ENCODE assay signal across 13 cellular contexts in genomic region chr2:179235463-179236108, GRCh38. TPM values are rescaled to one million over a fixed set of nuclear protein-coding genes. Genes with fewer than 3 reads are reported as not detected.
DNase-seq lines count a peak whose midpoint lies in the region; ATAC-seq, FAIRE-seq and TF ChIP-seq lines count a peak whose summit lies in the region.
"Had no signal": no experiment of that assay in that cellular context is flagged by ENCODE, and none has a peak within 500 bp of the region (broad histone marks: within the 10 kb centered on the region; RNA-seq: fewer than 3 reads in every experiment).

No MANE protein-coding gene starts in this region.

- no peak overlapping the region for H3K4me3 ChIP-seq in AG10803 (ENCODE audit: low read length)
- H3K4me3 ChIP-seq in HEK293 (ENCODE audit: low read depth, low read length) = no peak overlapping the region
- H3K4me3 ChIP-seq in lower lobe of right lung = no peak overlapping the region
- no peak overlapping the region for H3K4me3 ChIP-seq in kidney (ENCODE audit: low read length in 2 of 2)
- H3K4me3 ChIP-seq in Peyer's patch = no peak overlapping the region

- TF ChIP-seq CTCF in AG10803 (conservative IDR thresholded peaks at IDR 0.05; ENCODE audit: low read length) (no peak), HEK293 (tag by site-specific recombination; IDR thresholded peaks at IDR 0.05) (no peak), lower lobe of right lung (IDR thresholded peaks at IDR 0.05) (no peak), kidney (IDR thresholded peaks at IDR 0.05; ENCODE audit: borderline replicate concordance, extremely low read depth, insufficient read depth) (no peak), Peyer's patch (IDR thresholded peaks at IDR 0.05) (no peak)

- POLR2A ChIA-PET in HEK293 (lab: Yijun Ruan, JAX) = no interaction called here

- ATAC-seq in lower lobe of right lung (peak; percentile 88 to 89), HG03196 (IDR thresholded peaks at IDR 0.05; ENCODE audit: unreplicated experiment) (no peak)
- ATAC-seq: CD8-positive, alpha-beta T cell; T-cell had no signal

- H3K4me1 ChIP-seq in HEK293 (ENCODE audit: control insufficient read depth, insufficient read depth, low read length) (peaks cover 25% of the 10 kb centered on the region), lower lobe of right lung (peaks cover 69% of the 10 kb centered on the region), kidney (ENCODE audit: control insufficient read depth in 1 of 2, insufficient read depth in 1 of 2, low read depth in 1 of 2, low read length in 2 of 2) (peaks cover 0 to 11% of the 10 kb centered on the region in 2 donors), Peyer's patch (peaks cover 0 to 29% (median 6%) of the 10 kb centered on the region in 4 donors)

- DNase-seq in AG10803 (ENCODE audit: low read depth) (peak; percentile 79), astrocyte of the hippocampus (ENCODE audit: low read depth, low spot score) (peak; percentile 36), lower lobe of right lung (no peak), kidney (no peak), NCI-H1694 (lab: John Stamatoyannopoulos, UW) (no peak), Peyer's patch (no peak)
- DNase-seq: activated naive CD4-positive, alpha-beta T cell treated with anti-CD3 and anti-CD28 coated beads, Interleukin-2, amount 10 ng/mL, durations not matched to agents 7 days and 5 days; CD8-positive, alpha-beta T cell; effector CD4-positive, alpha-beta T cell; NCI-H82; T-cell had no signal

- no peak for FAIRE-seq in kidney (lab: Jason Lieb, UNC)

- H3K27ac ChIP-seq in HEK293 (ENCODE audit: extremely low read depth, low read depth, low read length) (no peak overlapping the region), lower lobe of right lung (peak overlapping the region; percentile 61), kidney (ENCODE audit: low read depth in 2 of 2, low read length in 2 of 2) (no peak overlapping the region), Peyer's patch (no peak overlapping the region)

- H3K27me3 ChIP-seq in lower lobe of right lung (ENCODE audit: low read depth) (no peaks in the 10 kb centered on the region), Peyer's patch (no peaks in the 10 kb centered on the region)

- CTCF ChIA-PET in HEK293 (lab: Yijun Ruan, JAX) = interaction anchor here (1.0 to 1.4 kb wide), 2 partner anchors 22 to 175 kb away, joined by 3 to 4 read pairs; no protein-coding TSS in a partner anchor

- no peak for TF ChIP-seq POLR2A in Peyer's patch (IDR thresholded peaks at IDR 0.05)

- H3K9me3 ChIP-seq in HEK293 (ENCODE audit: control insufficient read depth, insufficient read depth, low read depth, low read length) (no peaks in the 10 kb centered on the region), lower lobe of right lung (no peaks in the 10 kb centered on the region), kidney (ENCODE audit: control insufficient read depth in 1 of 2, low read length in 2 of 2) (no peaks in the 10 kb centered on the region), Peyer's patch (no peaks in the 10 kb centered on the region)

- H3K36me3 ChIP-seq in HEK293 (ENCODE audit: control insufficient read depth in 2 of 2, insufficient read depth in 1 of 2, low read length in 2 of 2) (no peaks in the 10 kb centered on the region), lower lobe of right lung (no peaks in the 10 kb centered on the region), kidney (ENCODE audit: control insufficient read depth in 1 of 2, insufficient read depth in 2 of 2, low read length in 2 of 2) (no peaks in the 10 kb centered on the region), Peyer's patch (no peaks in the 10 kb centered on the region)

- intact Hi-C loops in lower lobe of right lung (cut with DNase I) = no loop called here
- intact Hi-C loops in kidney (cut with DNase I) = no loop called here

- no peak overlapping the region for H3K9ac ChIP-seq in kidney (ENCODE audit: low read length in 2 of 2)

TF ChIP-seq in HEK293, 187 proteins besides CTCF, POLR2A, EP300 and RAD21 (continues in another document):
- TF ChIP-seq ZNF621 (tag by site-specific recombination; IDR thresholded peaks at IDR 0.05) (no peak), SALL2 (tag by site-specific recombination; IDR thresholded peaks at IDR 0.05; ENCODE audit: borderline replicate concordance) (no peak), SCRT2 (tag by site-specific recombination; IDR thresholded peaks at IDR 0.05) (peak; percentile 76), ZNF555 (tag by site-specific recombination; conservative IDR thresholded peaks at IDR 0.05) (no peak), ZFHX2 (tag by site-specific recombination; conservative IDR thresholded peaks at IDR 0.05) (no peak), RBAK (tag by site-specific recombination; IDR thresholded peaks at IDR 0.05) (no peak), ZBTB17 (tag by site-specific recombination; IDR thresholded peaks at IDR 0.05) (0 out of 2 replicates have a peak, but pooled peaks have one; percentile 32), ZNF830 (tag by site-specific recombination; IDR thresholded peaks at IDR 0.05; ENCODE audit: low read depth) (no peak), ZNF473 (tag by site-specific recombination; IDR thresholded peaks at IDR 0.05) (no peak), ZNF843 (tag by site-specific recombination; IDR thresholded peaks at IDR 0.05) (no peak), ZNF223 (tag by site-specific recombination; IDR thresholded peaks at IDR 0.05) (no peak), ZNF513 (tag by site-specific recombination; IDR thresholded peaks at IDR 0.05) (no peak), ZNF140 (tag by site-specific recombination; IDR thresholded peaks at IDR 0.05) (no peak), ZNF292 (tag by site-specific recombination; IDR thresholded peaks at IDR 0.05; ENCODE audit: borderline replicate concordance, low read depth) (no peak), ZNF521 (tag by site-specific recombination; IDR thresholded peaks at IDR 0.05) (no peak), ZNF335 (tag by site-specific recombination; conservative IDR thresholded peaks at IDR 0.05) (0 out of 2 replicates have a peak, but pooled peaks have one; percentile 11), ZNF211 (tag by site-specific recombination; IDR thresholded peaks at IDR 0.05; ENCODE audit: low read depth) (no peak), ZNF174 (tag by site-specific recombination; IDR thresholded peaks at IDR 0.05) (no peak), HOXA7 (CRISPR knock-in tag; IDR thresholded peaks at IDR 0.05; ENCODE audit: borderline replicate concordance) (no peak), PRDM6 (tag by site-specific recombination; IDR thresholded peaks at IDR 0.05) (peak; percentile 53; the same call in 1 of the 2 replicates), ZNF747 (tag by site-specific recombination; IDR thresholded peaks at IDR 0.05) (no peak), REPIN1 (tag by site-specific recombination; IDR thresholded peaks at IDR 0.05; ENCODE audit: low read depth) (no peak), ZNF514 (tag by site-specific recombination; IDR thresholded peaks at IDR 0.05) (no peak), EGR2 (tag by site-specific recombination; IDR thresholded peaks at IDR 0.05; ENCODE audit: low read depth) (no peak), ZNF112 (tag by site-specific recombination; IDR thresholded peaks at IDR 0.05) (no peak), TCF7L2 (IDR thresholded peaks at IDR 0.05; ENCODE audit: borderline replicate concordance, low read depth, low read length) (no peak)
- TF ChIP-seq, protein P1, sequence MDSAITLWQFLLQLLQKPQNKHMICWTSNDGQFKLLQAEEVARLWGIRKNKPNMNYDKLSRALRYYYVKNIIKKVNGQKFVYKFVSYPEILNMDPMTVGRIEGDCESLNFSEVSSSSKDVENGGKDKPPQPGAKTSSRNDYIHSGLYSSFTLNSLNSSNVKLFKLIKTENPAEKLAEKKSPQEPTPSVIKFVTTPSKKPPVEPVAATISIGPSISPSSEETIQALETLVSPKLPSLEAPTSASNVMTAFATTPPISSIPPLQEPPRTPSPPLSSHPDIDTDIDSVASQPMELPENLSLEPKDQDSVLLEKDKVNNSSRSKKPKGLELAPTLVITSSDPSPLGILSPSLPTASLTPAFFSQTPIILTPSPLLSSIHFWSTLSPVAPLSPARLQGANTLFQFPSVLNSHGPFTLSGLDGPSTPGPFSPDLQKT (IDR thresholded peaks at IDR 0.05; ENCODE audit: borderline replicate concordance, low read depth, low read length) = no peak

RNA-seq across cellular contexts. Expression of gene SESTD1, which starts 29.0 kb away (rescaled TPM):
- total RNA-seq in lower lobe of right lung (107 TPM), kidney (93.5 TPM), Peyer's patch (10 to 100 TPM; 19.3 to 66.0 (median 39.6) TPM)
- polyA plus RNA-seq in kidney (ENCODE audit: insufficient read depth, low read depth, low replicate concordance) = 9.8 TPM

Comparison
In these comparisons a context has a peak if more than half of its experiments do, and no peak if none do; other contexts are left out.
1. DNase-seq: peak in AG10803 (single experiment) and astrocyte of the hippocampus (single experiment); none in lower lobe of right lung (single experiment), kidney (single experiment), NCI-H1694 (single experiment) and Peyer's patch (0 of 3).